Comparison of ENCODE assay signal across 29 cellular contexts in genomic region chr20:58531657-58532056, GRCh38. TPM values are rescaled to one million over a fixed set of nuclear protein-coding genes. Genes with fewer than 3 reads are reported as not detected.
"Had no signal": no experiment of that assay in that cellular context is flagged by ENCODE, and none has a peak within 500 bp of the region (broad histone marks: within the 10 kb centered on the region; RNA-seq: fewer than 3 reads in every experiment).

No MANE protein-coding gene starts in this region.

- H3K36me3 ChIP-seq: colonic mucosa, esophagus muscularis mucosa, esophagus squamous epithelium, gastrocnemius medialis, gastroesophageal sphincter, heart left ventricle had no signal

- H3K4me3 ChIP-seq: colonic mucosa, coronary artery, dorsolateral prefrontal cortex, esophagus muscularis mucosa, esophagus squamous epithelium, gastrocnemius medialis, gastroesophageal sphincter, heart left ventricle, heart right ventricle had no signal

- DNase-seq: colonic mucosa; cortex of kidney; dermis blood vessel endothelial cell; dorsolateral prefrontal cortex; effector CD4-positive, alpha-beta T cell; effector CD8-positive, alpha-beta T cell; effector memory CD4-positive, alpha-beta T cell; effector memory CD8-positive, alpha-beta T cell; erythroblast; esophagus squamous epithelium; foreskin fibroblast; foreskin keratinocyte; foreskin melanocyte; gastrocnemius medialis; glutamatergic neuron; head of caudate nucleus; heart left ventricle; heart right ventricle had no signal

- H3K27ac Mint-ChIP-seq: dendritic cell treated with granulocyte-macrophage colony-stimulating factor and Interleukin-4, amounts not matched to agents 40 ng/mL and 50 ng/mL, for 4 days; effector memory CD8-positive, alpha-beta T cell; endodermal cell had no signal

- H3K4me1 ChIP-seq: colonic mucosa, esophagus muscularis mucosa, esophagus squamous epithelium, foreskin keratinocyte, gastrocnemius medialis, gastroesophageal sphincter, heart left ventricle, heart right ventricle had no signal

- ATAC-seq: effector memory CD8-positive, alpha-beta T cell; esophagus mucosa; foreskin keratinocyte; gastrocnemius medialis; gastroesophageal sphincter; heart left ventricle; heart right ventricle had no signal

- FAIRE-seq: colon, endometrium, endothelial cell of umbilical vein had no signal

- H3K27ac ChIP-seq: colonic mucosa, coronary artery, dorsolateral prefrontal cortex, epithelial cell of prostate, esophagus muscularis mucosa, esophagus squamous epithelium, foreskin keratinocyte, gastrocnemius medialis, gastroesophageal sphincter, heart left ventricle, heart right ventricle had no signal

- H3K9me3 ChIP-seq: colonic mucosa had no signal

- H3K27me3 ChIP-seq: colonic mucosa, dorsolateral prefrontal cortex, esophagus muscularis mucosa, esophagus squamous epithelium, foreskin keratinocyte, gastrocnemius medialis, gastroesophageal sphincter, heart left ventricle, heart right ventricle had no signal

RNA-seq across cellular contexts. Expression of gene APCDD1L, which starts 16.5 kb away (rescaled TPM):
- total RNA-seq: dermis microvascular lymphatic vessel endothelial cell had no signal
